ENCODE assay signal across 10 cellular contexts in the genomic region with DNA sequence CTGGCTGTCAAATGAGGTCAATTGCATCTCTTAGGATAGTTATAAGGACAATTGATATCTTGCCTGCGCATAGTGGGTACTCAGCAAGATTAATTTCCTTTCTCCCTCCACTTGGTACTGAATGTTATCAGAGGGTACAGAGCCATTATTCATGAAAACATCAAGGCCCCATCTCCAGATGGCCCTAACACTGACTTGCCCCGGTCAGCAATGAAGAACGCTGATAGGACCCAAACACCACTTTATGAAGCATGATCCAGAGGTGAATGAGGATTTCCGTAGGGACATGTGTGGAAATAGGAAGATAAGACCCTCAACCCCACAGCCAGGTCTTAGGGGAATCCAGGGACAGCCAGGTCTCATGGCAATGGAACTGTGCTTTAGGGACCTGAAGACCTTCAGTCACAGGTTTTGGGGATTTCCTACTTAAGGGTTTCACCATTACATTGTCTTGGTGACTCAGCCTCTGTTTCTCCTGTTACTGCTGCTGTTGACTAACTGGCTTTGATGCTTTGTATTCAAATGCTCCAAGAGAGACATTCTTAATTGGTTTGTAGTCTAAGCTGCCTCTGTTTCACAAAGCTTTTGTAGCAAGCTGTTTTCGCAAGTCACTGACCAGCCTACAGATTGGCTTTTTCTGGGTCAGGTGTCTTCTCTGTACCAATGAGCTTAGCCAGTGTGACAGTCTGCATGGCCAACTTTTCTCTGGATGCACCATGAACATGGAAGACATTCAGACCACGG. TPM values are rescaled to one million over a fixed set of nuclear protein-coding genes. Genes with fewer than 3 reads are reported as not detected.
DNase-seq lines count a peak whose midpoint lies in the region; ATAC-seq lines count a peak whose summit lies in the region.
"Had no signal": no experiment of that assay in that cellular context is flagged by ENCODE, and none has a peak within 500 bp of the region (broad histone marks: within the 10 kb centered on the region; RNA-seq: fewer than 3 reads in every experiment).

No MANE protein-coding gene starts in this region.

- H3K27me3 Mint-ChIP-seq in activated naive CD8-positive, alpha-beta T cell treated with anti-CD3 and anti-CD28 coated beads for 36 hours, result no peaks in the 10 kb centered on the region

- no peak overlapping the region for H3K4me3 Mint-ChIP-seq in activated naive CD8-positive, alpha-beta T cell treated with anti-CD3 and anti-CD28 coated beads for 36 hours

- H3K9me3 Mint-ChIP-seq in activated naive CD8-positive, alpha-beta T cell treated with anti-CD3 and anti-CD28 coated beads for 36 hours, result no peaks in the 10 kb centered on the region

- peaks cover 15% of the 10 kb centered on the region for H3K4me1 Mint-ChIP-seq in activated naive CD8-positive, alpha-beta T cell treated with anti-CD3 and anti-CD28 coated beads for 36 hours

- peak; percentile 60 for ATAC-seq in HG03342 (IDR thresholded peaks at IDR 0.05; ENCODE audit: unreplicated experiment)
- ATAC-seq in GM19467 (IDR thresholded peaks at IDR 0.05; ENCODE audit: unreplicated experiment), result no peak

- no peaks in the 10 kb centered on the region for H3K36me3 Mint-ChIP-seq in activated naive CD8-positive, alpha-beta T cell treated with anti-CD3 and anti-CD28 coated beads for 36 hours

- H3K27ac Mint-ChIP-seq in activated naive CD8-positive, alpha-beta T cell treated with anti-CD3 and anti-CD28 coated beads for 36 hours, result peak overlapping the region; percentile 64

- DNase-seq in activated CD4-positive, alpha-beta T cell treated with anti-CD3 and anti-CD28 coated beads for 4 hours, result peak; percentile 7 to 12
- no peak for DNase-seq in activated CD4-positive, alpha-beta T cell treated with anti-CD3 and anti-CD28 coated beads, Interleukin-2, amount 50 U/mL, for 4 hours
- DNase-seq in activated naive CD8-positive, alpha-beta T cell treated with anti-CD3 and anti-CD28 coated beads for 36 hours, result peak; percentile 14
- DNase-seq in stimulated activated CD4-positive, alpha-beta T cell treated with anti-CD3 and anti-CD28 coated beads, Interleukin-2, amount 100 ng/mL, for 24 hours, result peak; percentile 8 to 29
- DNase-seq in NCI-H2107 (lab: John Stamatoyannopoulos, UW), result no peak
- DNase-seq in HUDEP-2 (lab: John Stamatoyannopoulos, UW; ENCODE audit: unreplicated experiment in 76 of 76), result no peak
- DNase-seq: amniotic stem cell, NCI-H187 had no signal

RNA-seq across cellular contexts. Expression of a gene that starts 35.3 kb away (rescaled TPM):
- total RNA-seq in activated naive CD8-positive, alpha-beta T cell treated with anti-CD3 and anti-CD28 coated beads for 36 hours, result 10 to 100 TPM; 30.3 to 30.6 TPM

Comparison
In these comparisons a context has a peak if more than half of its experiments do, and no peak if none do; other contexts are left out.
1. DNase-seq: peak in activated CD4-positive, alpha-beta T cell treated with anti-CD3 and anti-CD28 coated beads for 4 hours (2 of 2), activated naive CD8-positive, alpha-beta T cell treated with anti-CD3 and anti-CD28 coated beads for 36 hours (single experiment) and stimulated activated CD4-positive, alpha-beta T cell treated with anti-CD3 and anti-CD28 coated beads, Interleukin-2, amount 100 ng/mL, for 24 hours (2 of 2); none in activated CD4-positive, alpha-beta T cell treated with anti-CD3 and anti-CD28 coated beads, Interleukin-2, amount 50 U/mL, for 4 hours (0 of 2), NCI-H2107 (single experiment) and HUDEP-2 (0 of 76).